9 cellular contexts compared by ENCODE assay signal in genomic region chr19:35868823-35869326, GRCh38. TPM values are rescaled to one million over a fixed set of nuclear protein-coding genes. Genes with fewer than 3 reads are reported as not detected.
DNase-seq lines count a peak whose midpoint lies in the region; ATAC-seq and TF ChIP-seq lines count a peak whose summit lies in the region.
"Had no signal": no experiment of that assay in that cellular context is flagged by ENCODE, and none has a peak within 500 bp of the region (broad histone marks: within the 10 kb centered on the region; RNA-seq: fewer than 3 reads in every experiment).

No MANE protein-coding gene starts in this region.

- peak overlapping the region; percentile 43 for H3K4me3 ChIP-seq in Loucy (ENCODE audit: low read length, poor library complexity, severe bottlenecking)
- peak overlapping the region; percentile 56 to 92 (median 84) for H3K4me3 ChIP-seq in dorsolateral prefrontal cortex
- H3K4me3 ChIP-seq in osteoblast (ENCODE audit: insufficient read depth, low read length) = peak overlapping the region; percentile 53

- H3K27ac ChIP-seq in C4-2B (peak overlapping the region; percentile 43), dorsolateral prefrontal cortex (peak overlapping the region; percentile 90 to 100 (median 99)), osteoblast (ENCODE audit: low read depth, low read length) (no peak overlapping the region)

- H3K4me1 ChIP-seq in Loucy (ENCODE audit: insufficient read depth, low read length, poor library complexity, severe bottlenecking) (no peaks in the 10 kb centered on the region), osteoblast (ENCODE audit: insufficient read depth, low read length) (no peaks in the 10 kb centered on the region)

- no peak for ATAC-seq in HG02642 (IDR thresholded peaks at IDR 0.05; ENCODE audit: poor library complexity, unreplicated experiment)

- no peak overlapping the region for H3K9ac ChIP-seq in Loucy (ENCODE audit: low read depth, low read length, poor library complexity, severe bottlenecking)

- H3K9me2 ChIP-seq in Loucy (replicated peaks; ENCODE audit: low read depth, low read length) = no peaks in the 10 kb centered on the region

- TF ChIP-seq CTCF in C4-2B (conservative IDR thresholded peaks at IDR 0.05) (no peak), Loucy (conservative IDR thresholded peaks at IDR 0.05; ENCODE audit: low read length) (no peak), dorsolateral prefrontal cortex (IDR thresholded peaks at IDR 0.05 in 54 of 56, conservative IDR thresholded peaks at IDR 0.05 in 2 of 56; ENCODE audit: low read depth in 1 of 56, partially characterized antibody in 56 of 56) (no peak), osteoblast (IDR thresholded peaks at IDR 0.05; ENCODE audit: extremely low read depth, low read depth, low read length) (no peak)

- no peaks in the 10 kb centered on the region for H3K27me3 ChIP-seq in Loucy (ENCODE audit: insufficient read depth, low read length, poor library complexity, severe bottlenecking)
- no peaks in the 10 kb centered on the region for H3K27me3 ChIP-seq in dorsolateral prefrontal cortex
- H3K27me3 ChIP-seq in osteoblast (ENCODE audit: insufficient read depth, low read length) = peaks cover 18% of the 10 kb centered on the region

- no peaks in the 10 kb centered on the region for H3K79me2 ChIP-seq in Loucy (ENCODE audit: insufficient read depth, low read length)
- H3K79me2 ChIP-seq in osteoblast (ENCODE audit: insufficient read depth, low read length) = no peaks in the 10 kb centered on the region

- H4K20me1 ChIP-seq in Loucy (ENCODE audit: insufficient read depth, low read length, poor library complexity, severe bottlenecking) (no peaks in the 10 kb centered on the region), osteoblast (ENCODE audit: insufficient read depth, low read length) (no peaks in the 10 kb centered on the region)

- intact Hi-C loops in dorsolateral prefrontal cortex (cut with DNase I) = loop anchor here in 1 of 2 donors (5.0 kb wide), 1 partner anchor 92 kb away; the partner anchor contains the start of gene ARHGAP33

- H3K36me3 ChIP-seq in Loucy (ENCODE audit: insufficient read depth, low read length) (no peaks in the 10 kb centered on the region), osteoblast (ENCODE audit: insufficient read depth, low read length) (no peaks in the 10 kb centered on the region)

- H3K4me2 ChIP-seq in Loucy (ENCODE audit: low read depth, low read length, poor library complexity, severe bottlenecking) (peak overlapping the region; percentile 54), osteoblast (ENCODE audit: insufficient read depth, low read length) (peak overlapping the region; percentile 61)

- DNase-seq in dorsolateral prefrontal cortex (no peak), osteoblast (ENCODE audit: insufficient read length, low spot score, missing footprints) (peak; percentile 82), DMS79 treated with DMSO at 0.1 percent for 48 hours (lab: John Stamatoyannopoulos, UW) (no peak), C1 segment of cervical spinal cord (lab: John Stamatoyannopoulos, UW) (no peak)
- DNase-seq in activated CD8-positive, alpha-beta memory T cell treated with anti-CD3 and anti-CD28 coated beads, Interleukin-2, amount 50 U/mL, for 48 hours = no peak
- DNase-seq: NK-92 treated with Interleukin-12 subunit alpha and Interleukin-12 subunit beta, amount 100 ng/mL, for 24 hours had no signal

- H3F3A ChIP-seq in Loucy (ENCODE audit: low read depth) = no peaks in the 10 kb centered on the region

- H3K9me3 ChIP-seq in Loucy (ENCODE audit: insufficient read depth, low read depth, low read length) (no peaks in the 10 kb centered on the region), osteoblast (ENCODE audit: low read depth, low read length) (no peaks in the 10 kb centered on the region)

- H2AFZ ChIP-seq in Loucy (ENCODE audit: low read length) = no peak overlapping the region
- no peak overlapping the region for H2AFZ ChIP-seq in osteoblast (ENCODE audit: low read length)

RNA-seq across cellular contexts. Expression of gene APLP1, which starts 0.5 kb away (rescaled TPM):
- total RNA-seq in dorsolateral prefrontal cortex (1,000 to 10,000 TPM in 76 of 120 experiments, 100 to 1,000 TPM in 44; 448 to 2,969 (median 1,100) TPM), osteoblast (2.1 and 3.6 TPM in 2 replicates)

RNA-seq across cellular contexts. Expression of gene KIRREL2, which starts 12.2 kb away (rescaled TPM):
- 1 to 10 TPM in 42 of 120 experiments, under 1 TPM in 77, not detected in 1; 0.21 to 2.0 (median 0.83) TPM for total RNA-seq in dorsolateral prefrontal cortex
- total RNA-seq in osteoblast = not detected in 2 replicates

RNA-seq across cellular contexts. Expression of gene NPHS1, which starts 16.6 kb away (rescaled TPM):
- 1 to 10 TPM in 72 of 120 experiments, under 1 TPM in 47, not detected in 1; 0.11 to 3.7 (median 1.2) TPM for total RNA-seq in dorsolateral prefrontal cortex
- total RNA-seq in osteoblast = not detected in 2 replicates

RNA-seq across cellular contexts. Expression of gene NFKBID, which starts 31.5 kb away (rescaled TPM):
- 10 to 100 TPM in 58 of 120 experiments, 1 to 10 TPM in 62; 4.0 to 22.7 (median 9.9) TPM for total RNA-seq in dorsolateral prefrontal cortex
- total RNA-seq in osteoblast = 4.4 and 5.8 TPM in 2 replicates

RNA-seq across cellular contexts. Expression of gene HCST, which starts 33.5 kb away (rescaled TPM):
- total RNA-seq in dorsolateral prefrontal cortex (10 to 100 TPM in 16 of 120 experiments, 1 to 10 TPM in 100, under 1 TPM in 2, not detected in 2; 0.91 to 23.2 (median 5.7) TPM), osteoblast (0.36 and 1.5 TPM in 2 replicates)

Comparison
In these comparisons a context has a peak if more than half of its experiments do, and no peak if none do; other contexts are left out.
1. RNA of gene APLP1, which starts 0.5 kb away (total RNA-seq): 448 to 2,969 TPM in dorsolateral prefrontal cortex; 2.1 to 3.6 TPM in osteoblast; every median in the first group is over 10 times any median in the second.
2. Peak in every context shown above with its lines, with median percentiles within 50 percentile points of each other: H3K4me3 ChIP-seq.